8 cellular contexts compared by ENCODE assay signal in genomic region chr10:31317652-31318381, GRCh38. TPM values are rescaled to one million over a fixed set of nuclear protein-coding genes. Genes with fewer than 3 reads are reported as not detected.
DNase-seq lines count a peak whose midpoint lies in the region; TF ChIP-seq lines count a peak whose summit lies in the region.

No MANE protein-coding gene starts in this region.

- no peak for TF ChIP-seq CTCF in prostate gland (IDR thresholded peaks at IDR 0.05)

- H3K27ac ChIP-seq in esophagus (ENCODE audit: low read depth in 2 of 2, low read length in 1 of 2) (peak overlapping the region; percentile 84 to 91), prostate gland (peak overlapping the region; percentile 85 to 88)

- intact Hi-C loops in prostate gland (cut with DNase I), result loop anchor here (1.0 kb wide), 1 partner anchor 287 kb away; the partner anchor contains the start of gene ZNF438

- WGBS in esophagus, 2 donors, result 30 to 34% methylated on average over 21 of the region's 21 CpGs
- 34% methylated on average over 21 of the region's 21 CpGs for WGBS in prostate gland

- DNase-seq in H4 (ENCODE audit: low spot score), result peak; percentile 34
- peak; percentile 77 to 83 for DNase-seq in activated CD4-positive, alpha-beta T cell treated with anti-CD3 and anti-CD28 coated beads for 4 hours
- DNase-seq in prostate gland (ENCODE audit: low spot score), result no peak
- DNase-seq in NCI-H226, result no peak
- DNase-seq in NCI-H2196 treated with DMSO at 0.1 percent for 48 hours (lab: John Stamatoyannopoulos, UW; ENCODE audit: unreplicated experiment), result no peak
- DNase-seq in NCI-H1436 treated with DMSO at 0.1 percent for 48 hours (lab: John Stamatoyannopoulos, UW), result no peak
- no peak for DNase-seq in Kasumi-1 (lab: John Stamatoyannopoulos, UW)

- H3K9me3 ChIP-seq in esophagus (ENCODE audit: control insufficient read depth in 2 of 2, insufficient read depth in 1 of 2, low read depth in 1 of 2, low read length in 1 of 2) (no peaks in the 10 kb centered on the region), prostate gland (no peaks in the 10 kb centered on the region)

- H3K4me3 ChIP-seq in esophagus (ENCODE audit: low read depth in 1 of 2, low read length in 2 of 2), result peak overlapping the region; percentile 72 to 73
- peak overlapping the region; percentile 60 to 81 for H3K4me3 ChIP-seq in prostate gland

- no peaks in the 10 kb centered on the region for H3K36me3 ChIP-seq in esophagus (ENCODE audit: control insufficient read depth in 2 of 2, insufficient read depth in 2 of 2, low read length in 1 of 2)
- H3K36me3 ChIP-seq in prostate gland, result no peaks in the 10 kb centered on the region

- H3K4me1 ChIP-seq in esophagus (ENCODE audit: control insufficient read depth in 2 of 2, insufficient read depth in 2 of 2, low read length in 1 of 2) (peaks cover 0 to 3% of the 10 kb centered on the region in 2 donors), prostate gland (replicated peaks) (no peaks in the 10 kb centered on the region)

- H3K27me3 ChIP-seq in esophagus (ENCODE audit: control insufficient read depth in 1 of 2, insufficient read depth in 2 of 2, low read length in 2 of 2) (no peaks in the 10 kb centered on the region), prostate gland (replicated peaks; ENCODE audit: insufficient read depth) (no peaks in the 10 kb centered on the region)

- no peak for TF ChIP-seq POLR2A in prostate gland (IDR thresholded peaks at IDR 0.05)

RNA-seq across cellular contexts. Expression of gene ZEB1, which starts 1.2 kb away (rescaled TPM):
- total RNA-seq in H4 (2014; rRNA removed; shearing (Covaris generic)), result 10.6 and 12.2 TPM in 2 replicates
- 1 to 10 TPM; 2.5 to 3.1 TPM for polyA plus RNA-seq in esophagus
- total RNA-seq in prostate gland, result 10 to 100 TPM; 15.0 to 28.2 TPM

Comparison
In these comparisons a context has a peak if more than half of its experiments do, and no peak if none do; other contexts are left out.
1. DNase-seq: peak in H4 (single experiment) and activated CD4-positive, alpha-beta T cell treated with anti-CD3 and anti-CD28 coated beads for 4 hours (2 of 2); none in prostate gland (single experiment), NCI-H226 (single experiment), NCI-H2196 treated with DMSO at 0.1 percent for 48 hours (single experiment), NCI-H1436 treated with DMSO at 0.1 percent for 48 hours (single experiment) and Kasumi-1 (0 of 2).